Comparison of ENCODE assay signal across 14 cellular contexts in genomic region chr1:19053486-19053885, GRCh38.
"Had no signal": no experiment of that assay in that cellular context is flagged by ENCODE, and none has a peak within 500 bp of the region (broad histone marks: within the 10 kb centered on the region; RNA-seq: fewer than 3 reads in every experiment).

No MANE protein-coding gene starts in this region.

- H3K36me3 ChIP-seq: left ventricle myocardium inferior had no signal

- H3K9me3 Mint-ChIP-seq: activated naive CD8-positive, alpha-beta T cell treated with anti-CD3 and anti-CD28 coated beads for 36 hours; activated T-helper 17 cell treated with anti-CD3 and anti-CD28 coated beads, Interleukin-2, amount 50 U/mL, for 72 hours; stimulated activated naive B cell treated with anti-CD40 and anti-IgM and Interleukin-4, amounts not matched to agents 10 μg/mL and 1 μg/mL and 100 μg/mL, for 72 hours had no signal

- H3K4me1 Mint-ChIP-seq: activated T-helper 17 cell treated with anti-CD3 and anti-CD28 coated beads, Interleukin-2, amount 50 U/mL, for 72 hours had no signal

- H3K9me3 ChIP-seq: left ventricle myocardium inferior had no signal

- DNase-seq: activated CD4-positive, alpha-beta T cell treated with anti-CD3 and anti-CD28 coated beads, Interleukin-2, amount 50 U/mL, for 48 hours; activated naive CD4-positive, alpha-beta T cell; activated naive CD8-positive, alpha-beta T cell treated with anti-CD3 and anti-CD28 coated beads for 36 hours; amniotic stem cell; foreskin fibroblast; hippocampal formation; left ventricle myocardium inferior; mammary epithelial cell; midbrain; occipital lobe; retina; stimulated activated naive B cell treated with anti-CD40 and anti-IgM and Interleukin-4, amounts not matched to agents 10 μg/mL and 1 μg/mL and 100 μg/mL, for 72 hours had no signal

- H3K27ac Mint-ChIP-seq: activated naive CD8-positive, alpha-beta T cell treated with anti-CD3 and anti-CD28 coated beads for 36 hours; activated T-helper 17 cell treated with anti-CD3 and anti-CD28 coated beads, Interleukin-2, amount 50 U/mL, for 72 hours; nephron; stimulated activated naive B cell treated with anti-CD40 and anti-IgM and Interleukin-4, amounts not matched to agents 10 μg/mL and 1 μg/mL and 100 μg/mL, for 72 hours had no signal

- H3K4me3 ChIP-seq: left ventricle myocardium inferior had no signal

- ATAC-seq: activated T-helper 17 cell treated with anti-CD3 and anti-CD28 coated beads, Interleukin-2, amount 50 U/mL, for 72 hours; stimulated activated naive B cell treated with anti-CD40 and anti-IgM and Interleukin-4, amounts not matched to agents 10 μg/mL and 1 μg/mL and 100 μg/mL, for 72 hours had no signal

- H3K4me3 Mint-ChIP-seq: activated naive CD8-positive, alpha-beta T cell treated with anti-CD3 and anti-CD28 coated beads for 36 hours; activated T-helper 17 cell treated with anti-CD3 and anti-CD28 coated beads, Interleukin-2, amount 50 U/mL, for 72 hours; nephron; stimulated activated naive B cell treated with anti-CD40 and anti-IgM and Interleukin-4, amounts not matched to agents 10 μg/mL and 1 μg/mL and 100 μg/mL, for 72 hours had no signal

- H3K27ac ChIP-seq: left ventricle myocardium inferior had no signal

- H3K36me3 Mint-ChIP-seq: activated naive CD8-positive, alpha-beta T cell treated with anti-CD3 and anti-CD28 coated beads for 36 hours; stimulated activated naive B cell treated with anti-CD40 and anti-IgM and Interleukin-4, amounts not matched to agents 10 μg/mL and 1 μg/mL and 100 μg/mL, for 72 hours had no signal
